In genomic region chr7:90680496-90680895, GRCh38 we compare ENCODE assay signal across 26 cellular contexts.
"Had no signal": no experiment of that assay in that cellular context is flagged by ENCODE, and none has a peak within 500 bp of the region (broad histone marks: within the 10 kb centered on the region; RNA-seq: fewer than 3 reads in every experiment).

No MANE protein-coding gene starts in this region.

- H3K4me1 Mint-ChIP-seq: immature natural killer cell; natural killer cell; stimulated activated naive CD8-positive, alpha-beta T cell treated with anti-CD3 and anti-CD28 coated beads, Interleukin-15, amount 100 ng/mL, for 72 hours had no signal

- H3K4me3 ChIP-seq: left lung, lower lobe of right lung, ovary, right atrium auricular region, right lobe of liver, smooth muscle cell, tibial nerve, upper lobe of left lung had no signal

- H3K27me3 ChIP-seq: left lung, ovary, right atrium auricular region, right lobe of liver, tibial nerve, upper lobe of left lung had no signal

- H3K9me3 ChIP-seq: left lung, lower lobe of right lung, ovary, right atrium auricular region, right lobe of liver, tibial nerve, upper lobe of left lung had no signal

- H3K27me3 Mint-ChIP-seq: naive B cell; progenitor cell of endocrine pancreas; stimulated activated memory B cell treated with anti-CD40 and anti-IgM and Interleukin-4, amounts not matched to agents 10 μg/mL and 1 μg/mL and 100 μg/mL, for 72 hours had no signal

- FAIRE-seq: kidney, urothelium cell line had no signal

- H3K4me2 ChIP-seq: smooth muscle cell had no signal

- H3K36me3 Mint-ChIP-seq: immature natural killer cell; naive B cell; natural killer cell; stimulated activated memory B cell treated with anti-CD40 and anti-IgM and Interleukin-4, amounts not matched to agents 10 μg/mL and 1 μg/mL and 100 μg/mL, for 72 hours had no signal

- H3K4me1 ChIP-seq: left lung, lower lobe of right lung, right lobe of liver had no signal

- H3K4me3 Mint-ChIP-seq: immature natural killer cell; naive B cell; natural killer cell; stimulated activated memory B cell treated with anti-CD40 and anti-IgM and Interleukin-4, amounts not matched to agents 10 μg/mL and 1 μg/mL and 100 μg/mL, for 72 hours; stimulated activated naive CD8-positive, alpha-beta T cell treated with anti-CD3 and anti-CD28 coated beads, Interleukin-15, amount 100 ng/mL, for 72 hours had no signal

- H3K27ac Mint-ChIP-seq: immature natural killer cell; natural killer cell; progenitor cell of endocrine pancreas; stimulated activated memory B cell treated with anti-CD40 and anti-IgM and Interleukin-4, amounts not matched to agents 10 μg/mL and 1 μg/mL and 100 μg/mL, for 72 hours; stimulated activated naive CD8-positive, alpha-beta T cell treated with anti-CD3 and anti-CD28 coated beads, Interleukin-15, amount 100 ng/mL, for 72 hours had no signal

- H3K27ac ChIP-seq: left lung, lower lobe of right lung, ovary, right atrium auricular region, right lobe of liver, tibial nerve, upper lobe of left lung had no signal

- DNase-seq: hypothalamus; immature natural killer cell; kidney; left colon; left lung; lower lobe of right lung; mammary epithelial cell; mesenchymal stem cell; naive B cell; natural killer cell; ovary; right lobe of liver; stimulated activated CD4-positive, alpha-beta T cell treated with anti-CD3 and anti-CD28 coated beads, Interleukin-1b, Interleukin-23, amount 100 ng/mL, for 48 hours; stimulated activated CD4-positive, alpha-beta T cell treated with anti-CD3 and anti-CD28 coated beads, Interleukin-2, amount 100 ng/mL, for 48 hours; stimulated activated CD4-positive, alpha-beta T cell treated with anti-CD3 and anti-CD28 coated beads, Interleukin-4, amount 100 ng/mL, for 4 hours; stimulated activated CD8-positive, alpha-beta memory T cell treated with anti-CD3 and anti-CD28 coated beads, Interleukin-4, amount 100 ng/mL, for 48 hours; stimulated activated naive CD4-positive, alpha-beta T cell treated with Interleukin-2 at 50 U/mL for 16 hours; stimulated activated naive CD8-positive, alpha-beta T cell treated with anti-CD3 and anti-CD28 coated beads, Interleukin-15, amount 100 ng/mL, for 72 hours; substantia nigra; upper lobe of left lung had no signal

- H3K9me3 Mint-ChIP-seq: naive B cell; stimulated activated memory B cell treated with anti-CD40 and anti-IgM and Interleukin-4, amounts not matched to agents 10 μg/mL and 1 μg/mL and 100 μg/mL, for 72 hours had no signal

- H3K36me3 ChIP-seq: left lung, lower lobe of right lung, ovary, right atrium auricular region, right lobe of liver, tibial nerve, upper lobe of left lung had no signal

- ATAC-seq: left colon; left lung; lower lobe of right lung; natural killer cell; right lobe of liver; stimulated activated memory B cell treated with anti-CD40 and anti-IgM and Interleukin-4, amounts not matched to agents 10 μg/mL and 1 μg/mL and 100 μg/mL, for 72 hours; stimulated activated naive CD8-positive, alpha-beta T cell treated with anti-CD3 and anti-CD28 coated beads, Interleukin-15, amount 100 ng/mL, for 72 hours had no signal
